1 cellular context compared by ENCODE assay signal in genomic region chr3:47324278-47324865, GRCh38.
TF ChIP-seq lines count a peak whose summit lies in the region.

No MANE protein-coding gene starts in this region.

TF ChIP-seq in K562, 482 proteins besides CTCF, POLR2A, EP300 and RAD21:
- TF ChIP-seq ZHX1 (conservative IDR thresholded peaks at IDR 0.05; ENCODE audit: low read length): no peak
- TF ChIP-seq ELK1 (CRISPR knock-in tag; IDR thresholded peaks at IDR 0.05): no peak
- TF ChIP-seq DEAF1 (CRISPR knock-in tag; IDR thresholded peaks at IDR 0.05): peak; percentile 73
- peak; percentile 69 for TF ChIP-seq SMC3 (conservative IDR thresholded peaks at IDR 0.05; ENCODE audit: insufficient read depth, low read depth, low read length)
- TF ChIP-seq PCBP1 (IDR thresholded peaks at IDR 0.05; ENCODE audit: low read depth, low read length, poor library complexity, severe bottlenecking): no peak
- no peak for TF ChIP-seq ZBTB9 (CRISPR knock-in tag; IDR thresholded peaks at IDR 0.05)
- TF ChIP-seq ARID4B (CRISPR knock-in tag; IDR thresholded peaks at IDR 0.05): no peak
- peak; percentile 50; the same call in 1 of the 2 replicates for TF ChIP-seq FOXJ2 (tag; IDR thresholded peaks at IDR 0.05)
- peak; percentile 11; the same call in 1 of the 2 replicates for TF ChIP-seq RB1 (IDR thresholded peaks at IDR 0.05; ENCODE audit: low read depth)
- no peak for TF ChIP-seq EP400 (IDR thresholded peaks at IDR 0.05)
- TF ChIP-seq HMGXB4 (CRISPR knock-in tag; IDR thresholded peaks at IDR 0.05): 0 out of 2 replicates have a peak, but pooled peaks have one; percentile 33
- TF ChIP-seq NFRKB (IDR thresholded peaks at IDR 0.05; ENCODE audit: low read depth): no peak
- TF ChIP-seq MNT (conservative IDR thresholded peaks at IDR 0.05): 0 out of 4 replicates have a peak, but pooled peaks of 1 of the 2 experiments have one; percentile 16
- TF ChIP-seq XRCC5 (IDR thresholded peaks at IDR 0.05; ENCODE audit: low read depth, low read length): 0 out of 2 replicates have a peak, but pooled peaks have one; percentile 39
- TF ChIP-seq NBN (IDR thresholded peaks at IDR 0.05; ENCODE audit: low read depth): 0 out of 2 replicates have a peak, but pooled peaks have one; percentile 25
- TF ChIP-seq MEIS2 (IDR thresholded peaks at IDR 0.05; ENCODE audit: partially characterized antibody): peak; percentile 26
- TF ChIP-seq VEZF1 (CRISPR knock-in tag; IDR thresholded peaks at IDR 0.05): peak; percentile 26; the same call in 1 of the 2 replicates
- 0 out of 2 replicates have a peak, but pooled peaks have one; percentile 46 for TF ChIP-seq CC2D1A (IDR thresholded peaks at IDR 0.05)
- 0 out of 2 replicates have a peak, but pooled peaks have one; percentile 57 for TF ChIP-seq KLF16 (IDR thresholded peaks at IDR 0.05)
- no peak for TF ChIP-seq ZZZ3 (IDR thresholded peaks at IDR 0.05)
- peak; percentile 50; the same call in 1 of the 2 replicates for TF ChIP-seq ZNF766 (CRISPR knock-in tag; conservative IDR thresholded peaks at IDR 0.05)
- peak in 1 of 2 experiments; percentile 29; a peak in 1 of 4 replicates for TF ChIP-seq RCOR1 (IDR thresholded peaks at IDR 0.05; ENCODE audit: borderline replicate concordance in 1 of 2, low read depth in 2 of 2, low read length in 2 of 2)
- TF ChIP-seq FOXK2 (conservative IDR thresholded peaks at IDR 0.05 in 1 of 2, IDR thresholded peaks at IDR 0.05 in 1 of 2; ENCODE audit: low read depth in 2 of 2): peak; percentile 74 to 76
- TF ChIP-seq ARID2 (IDR thresholded peaks at IDR 0.05): peak; percentile 69
- TF ChIP-seq ZNF384 (IDR thresholded peaks at IDR 0.05; ENCODE audit: low read depth, low read length): peak; percentile 83
- TF ChIP-seq MYC (IDR thresholded peaks at IDR 0.05; ENCODE audit: low read depth, low read length): no peak
- TF ChIP-seq MYC (CRISPR knock-in tag; IDR thresholded peaks at IDR 0.05; ENCODE audit: borderline replicate concordance, low read depth): no peak
- peak; percentile 46 to 56; a peak in 1 of 4 replicates for TF ChIP-seq FOXA3 (CRISPR knock-in tag; conservative IDR thresholded peaks at IDR 0.05 in 1 of 2, IDR thresholded peaks at IDR 0.05 in 1 of 2)
- no peak for TF ChIP-seq FOXJ3 (CRISPR knock-in tag; IDR thresholded peaks at IDR 0.05)
- TF ChIP-seq HCFC1 (IDR thresholded peaks at IDR 0.05; ENCODE audit: low read depth, low read length): peak; percentile 23; the same call in 1 of the 2 replicates
